ENCODE assay signal across 9 cellular contexts in genomic region chr7:81956520-81956919, GRCh38.
A peak's percentile ranks its signal among the peaks of the same experiment; 100 is the strongest.
DNase-seq lines count a peak whose midpoint lies in the region; ATAC-seq, FAIRE-seq and TF ChIP-seq lines count a peak whose summit lies in the region.
"Had no signal": no experiment of that assay in that cellular context is flagged by ENCODE, and none has a peak within 500 bp of the region (broad histone marks: within the 10 kb centered on the region; RNA-seq: fewer than 3 reads in every experiment).

No MANE protein-coding gene starts in this region.

- no peak for FAIRE-seq in pancreas (lab: Jason Lieb, UNC)

- CTCF ChIA-PET in OCI-LY7 (lab: Charles Lee; ENCODE audit: unreplicated experiment), result no interaction called here
- CTCF ChIA-PET in activated CD4-positive, alpha-beta T cell treated with anti-CD3 and anti-CD28 coated beads, Interleukin-2, amount 10 ng/mL, durations not matched to agents 7 days and 5 days (lab: Charles Lee), result no interaction called here

- H3K27me3 Mint-ChIP-seq in activated CD4-positive, alpha-beta T cell treated with anti-CD3 and anti-CD28 coated beads, Interleukin-2, amount 10 ng/mL, durations not matched to agents 7 days and 5 days, result no peaks in the 10 kb centered on the region

- POLR2A ChIA-PET in OCI-LY7 (lab: Charles Lee), result interaction anchor here (0.7 to 1.5 kb wide), 2 partner anchors 218 to 455 kb away, joined by 3 to 4 read pairs; no protein-coding TSS in a partner anchor
- POLR2A ChIA-PET in activated CD4-positive, alpha-beta T cell treated with anti-CD3 and anti-CD28 coated beads, Interleukin-2, amount 10 ng/mL, durations not matched to agents 7 days and 5 days (lab: Charles Lee), result no interaction called here

- no peak overlapping the region for H3K27ac ChIP-seq in OCI-LY7 (ENCODE audit: low read depth, low read length, poor library complexity, severe bottlenecking)
- H3K27ac ChIP-seq in esophagus squamous epithelium, result no peak overlapping the region
- H3K27ac ChIP-seq in pancreas, result no peak overlapping the region
- H3K27ac ChIP-seq: BLaER1 had no signal

- no peaks in the 10 kb centered on the region for H3K9me3 Mint-ChIP-seq in activated CD4-positive, alpha-beta T cell treated with anti-CD3 and anti-CD28 coated beads, Interleukin-2, amount 10 ng/mL, durations not matched to agents 7 days and 5 days

- H3K4me3 ChIP-seq in OCI-LY7 (ENCODE audit: low read depth, low read length, poor library complexity, severe bottlenecking), result no peak overlapping the region
- no peak overlapping the region for H3K4me3 ChIP-seq in esophagus squamous epithelium
- no peak overlapping the region for H3K4me3 ChIP-seq in pancreas
- H3K4me3 ChIP-seq: BLaER1 had no signal

- H3K4me2 ChIP-seq in OCI-LY7 (ENCODE audit: low read length), result no peak overlapping the region
- H3K4me2 ChIP-seq: BLaER1 had no signal

- peak; percentile 96 for ATAC-seq in HG03342 (IDR thresholded peaks at IDR 0.05; ENCODE audit: unreplicated experiment)
- ATAC-seq in pancreas, result peak in 3 of 4 donors; percentile 65 to 81 (median 71)

- no peak for TF ChIP-seq POLR2A in esophagus squamous epithelium (IDR thresholded peaks at IDR 0.05)

- no peaks in the 10 kb centered on the region for H3K36me3 Mint-ChIP-seq in activated CD4-positive, alpha-beta T cell treated with anti-CD3 and anti-CD28 coated beads, Interleukin-2, amount 10 ng/mL, durations not matched to agents 7 days and 5 days (ENCODE audit: low read depth)

- DNase-seq in NCI-H2107 treated with DMSO at 0.1 percent for 48 hours (lab: John Stamatoyannopoulos, UW; ENCODE audit: unreplicated experiment) (peak; percentile 64), NCI-H2107 (lab: John Stamatoyannopoulos, UW) (no peak), OCI-LY7 (ENCODE audit: low spot score) (peak; percentile 63), esophagus squamous epithelium (lab: John Stamatoyannopoulos, UW) (no peak), pancreas (no peak), activated gamma-delta T cell (lab: John Stamatoyannopoulos, UW) (no peak)
- DNase-seq in activated CD4-positive, alpha-beta T cell treated with anti-CD3 and anti-CD28 coated beads, Interleukin-2, amount 10 ng/mL, durations not matched to agents 7 days and 5 days, result no peak

- no peak overlapping the region for H3K4me3 Mint-ChIP-seq in activated CD4-positive, alpha-beta T cell treated with anti-CD3 and anti-CD28 coated beads, Interleukin-2, amount 10 ng/mL, durations not matched to agents 7 days and 5 days

- no peaks in the 10 kb centered on the region for H3K36me3 ChIP-seq in OCI-LY7 (ENCODE audit: insufficient read depth, low read length)
- no peaks in the 10 kb centered on the region for H3K36me3 ChIP-seq in esophagus squamous epithelium
- H3K36me3 ChIP-seq in pancreas, result no peaks in the 10 kb centered on the region
- H3K36me3 ChIP-seq: BLaER1 had no signal

- intact Hi-C loops in OCI-LY7 (cut with micrococcal nuclease; ENCODE audit: unreplicated experiment) (loop anchor here (5.0 to 10.0 kb wide), 3 partner anchors 302 to 474 kb away; no protein-coding TSS in a partner anchor), esophagus squamous epithelium (cut with DNase I) (no loop called here), pancreas (cut with DNase I) (no loop called here)

- H3K4me1 ChIP-seq in OCI-LY7 (ENCODE audit: insufficient read depth, low read length, poor library complexity, severe bottlenecking) (no peaks in the 10 kb centered on the region), esophagus squamous epithelium (no peaks in the 10 kb centered on the region), pancreas (no peaks in the 10 kb centered on the region)
- H3K4me1 ChIP-seq: BLaER1 had no signal

- no peaks in the 10 kb centered on the region for H3K27me3 ChIP-seq in esophagus squamous epithelium
- no peaks in the 10 kb centered on the region for H3K27me3 ChIP-seq in pancreas
- H3K27me3 ChIP-seq: BLaER1 had no signal

- no TSS peak for BruUV-seq in OCI-LY7 (replicated peaks; lab: Mats Ljungman, UMichigan)

- H3K79me2 ChIP-seq in OCI-LY7 (ENCODE audit: insufficient read depth, low read depth, low read length), result no peaks in the 10 kb centered on the region

- 54 to 82% methylated on average over 4 of the region's 4 CpGs for WGBS in esophagus squamous epithelium, 2 donors
- 19 to 23% methylated on average over 4 of the region's 4 CpGs for WGBS in pancreas, 2 donors

- H3K9me3 ChIP-seq in OCI-LY7 (ENCODE audit: low read length) (no peaks in the 10 kb centered on the region), esophagus squamous epithelium (no peaks in the 10 kb centered on the region), pancreas (no peaks in the 10 kb centered on the region)
- H3K9me3 ChIP-seq: BLaER1 had no signal

- no peaks in the 10 kb centered on the region; the same call in 1 of the 2 replicates for H4K20me1 ChIP-seq in OCI-LY7 (ENCODE audit: insufficient read depth, low read length)
- H4K20me1 ChIP-seq: BLaER1 had no signal

- no peaks in the 10 kb centered on the region for H3K4me1 Mint-ChIP-seq in activated CD4-positive, alpha-beta T cell treated with anti-CD3 and anti-CD28 coated beads, Interleukin-2, amount 10 ng/mL, durations not matched to agents 7 days and 5 days

- no peak overlapping the region for H2AFZ ChIP-seq in OCI-LY7 (ENCODE audit: low read length)

- no peak overlapping the region for H3K27ac Mint-ChIP-seq in activated CD4-positive, alpha-beta T cell treated with anti-CD3 and anti-CD28 coated beads, Interleukin-2, amount 10 ng/mL, durations not matched to agents 7 days and 5 days

- TF ChIP-seq CTCF in OCI-LY7 (conservative IDR thresholded peaks at IDR 0.05; ENCODE audit: low read length), result peak; percentile 88
- TF ChIP-seq CTCF in esophagus squamous epithelium (IDR thresholded peaks at IDR 0.05), result peak in 4 of 6 experiments; percentile 6 to 38 (median 12)
- TF ChIP-seq CTCF in pancreas (IDR thresholded peaks at IDR 0.05), result peak in 1 of 4 donors; percentile 19

- no peaks in the 10 kb centered on the region for H3K9me2 ChIP-seq in OCI-LY7 (ENCODE audit: insufficient read depth, low read length)

Comparison
In these comparisons a context has a peak if more than half of its experiments do, and no peak if none do; other contexts are left out.
1. DNase-seq: peak in NCI-H2107 treated with DMSO at 0.1 percent for 48 hours (single experiment) and OCI-LY7 (single experiment); none in NCI-H2107 (single experiment), esophagus squamous epithelium (single experiment), pancreas (0 of 6), activated CD4-positive, alpha-beta T cell treated with anti-CD3 and anti-CD28 coated beads, Interleukin-2, amount 10 ng/mL, durations not matched to agents 7 days and 5 days (single experiment) and activated gamma-delta T cell (single experiment).